15 cellular contexts compared by ENCODE assay signal in the genomic region with DNA sequence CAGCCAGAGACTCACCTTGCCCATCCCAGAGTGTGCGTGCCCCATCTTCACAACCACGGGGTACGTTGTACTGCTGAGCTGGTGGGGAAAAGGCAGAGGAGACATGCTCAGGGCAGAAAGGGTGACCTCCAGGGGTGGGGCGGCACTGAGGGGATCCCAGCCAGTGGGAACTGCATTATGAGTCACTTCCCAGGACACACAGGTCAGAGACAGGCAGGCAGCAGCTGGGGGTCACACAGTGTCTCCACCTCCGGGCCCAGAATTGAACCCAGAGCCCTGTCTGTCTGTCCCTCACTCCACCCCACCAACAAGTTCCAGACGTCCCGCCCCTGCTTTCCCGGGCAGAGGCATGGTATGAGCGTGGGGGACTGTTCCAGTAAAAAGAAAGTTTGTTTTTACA.
"Had no signal": no experiment of that assay in that cellular context is flagged by ENCODE, and none has a peak within 500 bp of the region (broad histone marks: within the 10 kb centered on the region; RNA-seq: fewer than 3 reads in every experiment).

No MANE protein-coding gene starts in this region.

- H3K4me1 ChIP-seq: upper lobe of right lung had no signal

- H3K9me3 Mint-ChIP-seq: activated T-helper 2 cell treated with anti-CD3 and anti-CD28 coated beads, Interferon-gamma antibody, Interleukin-2, Interleukin-4, amounts not matched to agents 10 μg/mL and 5 μg/mL and 100 μg/mL, durations not matched to agents 14 hours and 24 hours and 36 hours; effector memory CD8-positive, alpha-beta T cell; stimulated activated naive CD8-positive, alpha-beta T cell treated with anti-CD3 and anti-CD28 coated beads, Interleukin-15, Interleukin-2, amounts not matched to agents 100 ng/mL and 50 ng/mL, for 24 hours; WTC11 had no signal

- H3K27ac ChIP-seq: ovary, upper lobe of right lung had no signal

- H3K4me3 Mint-ChIP-seq: effector memory CD8-positive, alpha-beta T cell; stimulated activated naive CD8-positive, alpha-beta T cell treated with anti-CD3 and anti-CD28 coated beads, Interleukin-15, Interleukin-2, amounts not matched to agents 100 ng/mL and 50 ng/mL, for 24 hours; T-helper 17 cell; WTC11 had no signal

- H3K27me3 ChIP-seq: ovary, upper lobe of right lung had no signal

- H3K4me3 ChIP-seq: ovary, upper lobe of right lung had no signal

- H3K9me3 ChIP-seq: ovary, upper lobe of right lung had no signal

- H3K27me3 Mint-ChIP-seq: T-helper 17 cell had no signal

- ATAC-seq: effector memory CD8-positive, alpha-beta T cell; T-helper 17 cell; upper lobe of right lung; WTC11 had no signal

- H3K36me3 ChIP-seq: ovary, upper lobe of right lung had no signal

- H3K27ac Mint-ChIP-seq: activated T-helper 2 cell treated with anti-CD3 and anti-CD28 coated beads, Interferon-gamma antibody, Interleukin-2, Interleukin-4, amounts not matched to agents 10 μg/mL and 5 μg/mL and 100 μg/mL, durations not matched to agents 14 hours and 24 hours and 36 hours; effector memory CD8-positive, alpha-beta T cell; T-helper 17 cell had no signal

- DNase-seq: activated CD4-positive, alpha-beta T cell treated with anti-CD3 and anti-CD28 coated beads for 48 hours; activated CD8-positive, alpha-beta memory T cell treated with anti-CD3 and anti-CD28 coated beads for 24 hours; activated naive CD4-positive, alpha-beta T cell treated with anti-CD3 and anti-CD28 coated beads, Interleukin-2, amount 50 U/mL, for 16 hours; central memory CD4-positive, alpha-beta T cell; effector memory CD8-positive, alpha-beta T cell; hypothalamus; mesendoderm; stimulated activated CD4-positive, alpha-beta T cell treated with anti-CD3 and anti-CD28 coated beads, Interleukin-4, amount 100 ng/mL, for 1 hour; stimulated activated CD8-positive, alpha-beta memory T cell treated with anti-CD3 and anti-CD28 coated beads, Interleukin-4, amount 100 ng/mL, for 48 hours; T-helper 17 cell; upper lobe of right lung had no signal
